In genomic region chr5:180315762-180316212, GRCh38 we compare ENCODE assay signal across 10 cellular contexts. TPM values are rescaled to one million over a fixed set of nuclear protein-coding genes. Genes with fewer than 3 reads are reported as not detected.
DNase-seq lines count a peak whose midpoint lies in the region; ATAC-seq and TF ChIP-seq lines count a peak whose summit lies in the region.
"Had no signal": no experiment of that assay in that cellular context is flagged by ENCODE, and none has a peak within 500 bp of the region (broad histone marks: within the 10 kb centered on the region; RNA-seq: fewer than 3 reads in every experiment).

No MANE protein-coding gene starts in this region.

- H3K9me3 Mint-ChIP-seq in activated naive CD4-positive, alpha-beta T cell treated with anti-CD3 and anti-CD28 coated beads, Interleukin-2, amount 10 ng/mL, durations not matched to agents 7 days and 5 days: no peaks in the 10 kb centered on the region

- CTCF ChIA-PET in SK-N-SH (lab: Yijun Ruan, JAX): interaction anchor here (0.6 to 4.6 kb wide), 55 partner anchors 9 to 647 kb away, joined by 3 to 131 read pairs (median 4); partner anchors contain the start of genes GFPT2 and RASGEF1C
- CTCF ChIA-PET in activated naive CD4-positive, alpha-beta T cell treated with anti-CD3 and anti-CD28 coated beads, Interleukin-2, amount 10 ng/mL, durations not matched to agents 7 days and 5 days (lab: Charles Lee): interaction anchor here (0.7 to 4.7 kb wide), 13 partner anchors 9 to 403 kb away, joined by 3 to 88 read pairs (median 3); no protein-coding TSS in a partner anchor

- no peaks in the 10 kb centered on the region for H3K79me2 ChIP-seq in SK-N-SH (ENCODE audit: insufficient read depth)

- no peak overlapping the region for H3K4me2 ChIP-seq in SK-N-SH
- H3K4me2 ChIP-seq: BLaER1 treated with 17β-estradiol and CSF1 and Interleukin-3, amounts not matched to agents 10 nM and 100 nM had no signal

- H3K4me1 ChIP-seq in SK-N-SH (ENCODE audit: control insufficient read depth in 1 of 2, insufficient read depth in 2 of 2, low read depth in 1 of 2, low read length in 1 of 2) (peaks cover 0 to 2% of the 10 kb centered on the region in 2 experiments; a peak in 1 of 4 replicates), sigmoid colon (no peaks in the 10 kb centered on the region)
- H3K4me1 ChIP-seq: BLaER1 treated with 17β-estradiol and CSF1 and Interleukin-3, amounts not matched to agents 10 nM and 100 nM had no signal

- H3K9ac ChIP-seq in SK-N-SH: no peak overlapping the region
- H3K9ac ChIP-seq: BLaER1 treated with 17β-estradiol and CSF1 and Interleukin-3, amounts not matched to agents 10 nM and 100 nM had no signal

- no peaks in the 10 kb centered on the region for H3K9me2 ChIP-seq in SK-N-SH

- no peak for TF ChIP-seq EP300 in SK-N-SH (IDR thresholded peaks at IDR 0.05; ENCODE audit: borderline replicate concordance in 1 of 2, low read depth in 1 of 2, low read length in 1 of 2)
- no peak for TF ChIP-seq EP300 in sigmoid colon (IDR thresholded peaks at IDR 0.05)

- H3K4me3 ChIP-seq in SK-N-SH (ENCODE audit: low read depth in 2 of 2, low read length in 1 of 2) (no peak overlapping the region; a peak in 1 of 4 replicates), sigmoid colon (no peak overlapping the region)
- H3K4me3 ChIP-seq: BLaER1 treated with 17β-estradiol and CSF1 and Interleukin-3, amounts not matched to agents 10 nM and 100 nM had no signal

- DNase-seq in NCI-H1417 (lab: John Stamatoyannopoulos, UW) (peak in 2 of 3 experiments; percentile 14 to 19), NCI-H1417 treated with DMSO at 0.1 percent for 48 hours (lab: John Stamatoyannopoulos, UW) (no peak), SK-N-SH (peak; percentile 85), cardiac septum (ENCODE audit: low spot score) (peak; percentile 86), sigmoid colon (no peak)
- peak; percentile 80 for DNase-seq in activated naive CD4-positive, alpha-beta T cell treated with anti-CD3 and anti-CD28 coated beads, Interleukin-2, amount 10 ng/mL, durations not matched to agents 7 days and 5 days

- POLR2A ChIA-PET in SK-N-SH (lab: Yijun Ruan, JAX): interaction anchor here (1.2 kb wide), 1 partner anchor 22 kb away, joined by 6 read pairs; no protein-coding TSS in a partner anchor

- peak; percentile 90 for TF ChIP-seq CTCF in SK-N-SH (IDR thresholded peaks at IDR 0.05)
- peak; percentile 40 to 84 (median 68) for TF ChIP-seq CTCF in sigmoid colon (IDR thresholded peaks at IDR 0.05)

- H2AFZ ChIP-seq in SK-N-SH (ENCODE audit: low read depth): no peak overlapping the region

- no peaks in the 10 kb centered on the region for H3F3A ChIP-seq in SK-N-SH (replicated peaks; ENCODE audit: insufficient read depth)

- ATAC-seq in HG03139 (IDR thresholded peaks at IDR 0.05; ENCODE audit: unreplicated experiment) (peak; percentile 67), GM19395 (IDR thresholded peaks at IDR 0.05; ENCODE audit: unreplicated experiment) (no peak)

- H3K27me3 ChIP-seq in SK-N-SH (ENCODE audit: insufficient read depth): no peaks in the 10 kb centered on the region
- H3K27me3 ChIP-seq in sigmoid colon: no peaks in the 10 kb centered on the region
- H3K27me3 ChIP-seq: BLaER1 treated with 17β-estradiol and CSF1 and Interleukin-3, amounts not matched to agents 10 nM and 100 nM had no signal

- H3K36me3 ChIP-seq in SK-N-SH (replicated peaks in 1 of 2; ENCODE audit: control insufficient read depth in 1 of 2, insufficient read depth in 2 of 2, low read length in 1 of 2): no peaks in the 10 kb centered on the region
- H3K36me3 ChIP-seq in sigmoid colon: no peaks in the 10 kb centered on the region
- H3K36me3 ChIP-seq: BLaER1 treated with 17β-estradiol and CSF1 and Interleukin-3, amounts not matched to agents 10 nM and 100 nM had no signal

- intact Hi-C loops in cardiac septum (cut with DNase I) (no loop called here), sigmoid colon (cut with DNase I) (no loop called here)

- H3K27ac Mint-ChIP-seq in activated naive CD4-positive, alpha-beta T cell treated with anti-CD3 and anti-CD28 coated beads, Interleukin-2, amount 10 ng/mL, durations not matched to agents 7 days and 5 days: no peak overlapping the region

- peaks cover 5% of the 10 kb centered on the region for H3K27me3 Mint-ChIP-seq in activated naive CD4-positive, alpha-beta T cell treated with anti-CD3 and anti-CD28 coated beads, Interleukin-2, amount 10 ng/mL, durations not matched to agents 7 days and 5 days

- peak; percentile 75 for TF ChIP-seq RAD21 in SK-N-SH (IDR thresholded peaks at IDR 0.05; ENCODE audit: low read length)

- no peak overlapping the region for H3K27ac ChIP-seq in SK-N-SH (ENCODE audit: low read depth in 2 of 2, low read length in 1 of 2)
- H3K27ac ChIP-seq in sigmoid colon: no peak overlapping the region
- H3K27ac ChIP-seq: BLaER1 treated with 17β-estradiol and CSF1 and Interleukin-3, amounts not matched to agents 10 nM and 100 nM; epithelial cell of prostate had no signal

- H3K9me3 ChIP-seq in SK-N-SH: no peaks in the 10 kb centered on the region
- H3K9me3 ChIP-seq in sigmoid colon: no peaks in the 10 kb centered on the region

- no peaks in the 10 kb centered on the region for H3K36me3 Mint-ChIP-seq in activated naive CD4-positive, alpha-beta T cell treated with anti-CD3 and anti-CD28 coated beads, Interleukin-2, amount 10 ng/mL, durations not matched to agents 7 days and 5 days

- 52% methylated on average over 9 of the region's 9 CpGs for WGBS in SK-N-SH (ENCODE audit: low lambda C conversion rate)
- WGBS in sigmoid colon, 2 donors: 62 to 67% methylated on average over 9 of the region's 9 CpGs

- no peak overlapping the region for H3K4me3 Mint-ChIP-seq in activated naive CD4-positive, alpha-beta T cell treated with anti-CD3 and anti-CD28 coated beads, Interleukin-2, amount 10 ng/mL, durations not matched to agents 7 days and 5 days

- H4K20me1 ChIP-seq in SK-N-SH (ENCODE audit: insufficient read depth): no peaks in the 10 kb centered on the region
- H4K20me1 ChIP-seq: BLaER1 treated with 17β-estradiol and CSF1 and Interleukin-3, amounts not matched to agents 10 nM and 100 nM had no signal

- TF ChIP-seq POLR2A in sigmoid colon (IDR thresholded peaks at IDR 0.05): no peak

- peaks cover 15% of the 10 kb centered on the region for H3K4me1 Mint-ChIP-seq in activated naive CD4-positive, alpha-beta T cell treated with anti-CD3 and anti-CD28 coated beads, Interleukin-2, amount 10 ng/mL, durations not matched to agents 7 days and 5 days

TF ChIP-seq in SK-N-SH, 30 proteins besides CTCF, POLR2A, EP300 and RAD21:
- TF ChIP-seq MXI1 (IDR thresholded peaks at IDR 0.05; ENCODE audit: low read depth, low read length): peak; percentile 43; the same call in 1 of the 2 replicates
- no peak for TF ChIP-seq EZH2phosphoT487 (IDR thresholded peaks at IDR 0.05; ENCODE audit: borderline replicate concordance, low read depth)
- TF ChIP-seq, protein P1, sequence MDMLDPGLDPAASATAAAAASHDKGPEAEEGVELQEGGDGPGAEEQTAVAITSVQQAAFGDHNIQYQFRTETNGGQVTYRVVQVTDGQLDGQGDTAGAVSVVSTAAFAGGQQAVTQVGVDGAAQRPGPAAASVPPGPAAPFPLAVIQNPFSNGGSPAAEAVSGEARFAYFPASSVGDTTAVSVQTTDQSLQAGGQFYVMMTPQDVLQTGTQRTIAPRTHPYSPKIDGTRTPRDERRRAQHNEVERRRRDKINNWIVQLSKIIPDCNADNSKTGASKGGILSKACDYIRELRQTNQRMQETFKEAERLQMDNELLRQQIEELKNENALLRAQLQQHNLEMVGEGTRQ (IDR thresholded peaks at IDR 0.05; ENCODE audit: borderline replicate concordance, low read depth, low read length): peak; percentile 35
- TF ChIP-seq ELF1 (IDR thresholded peaks at IDR 0.05): no peak
- no peak for TF ChIP-seq IRF3 (IDR thresholded peaks at IDR 0.05; ENCODE audit: low read depth, low read length)
- TF ChIP-seq GABPA (IDR thresholded peaks at IDR 0.05; ENCODE audit: low read depth): no peak
- TF ChIP-seq SIN3A (IDR thresholded peaks at IDR 0.05; ENCODE audit: borderline replicate concordance, low read depth, low read length): no peak
- TF ChIP-seq CHD2 (IDR thresholded peaks at IDR 0.05; ENCODE audit: low read length, partially characterized antibody): no peak
- TF ChIP-seq POLR2AphosphoS5 (IDR thresholded peaks at IDR 0.05; ENCODE audit: low read depth, low read length): no peak
- peak; percentile 80 for TF ChIP-seq SMC3 (IDR thresholded peaks at IDR 0.05; ENCODE audit: low read depth, low read length)
- TF ChIP-seq USF1 (IDR thresholded peaks at IDR 0.05; ENCODE audit: borderline replicate concordance, low read depth): peak; percentile 74; the same call in 1 of the 2 replicates

RNA-seq across cellular contexts. Expression of gene MAPK9, which starts 23.9 kb away (rescaled TPM):
- polyA plus RNA-seq in SK-N-SH (2012; rRNA removed) (23.9 and 26.2 TPM in 2 replicates), sigmoid colon (10 to 100 TPM; 20.5 to 31.2 (median 27.3) TPM)
- 30.9 and 34.3 TPM in 2 replicates for polyA plus RNA-seq in SK-N-SH (2012; cell fraction: cytosol; rRNA removed)
- polyA plus RNA-seq in SK-N-SH (2012; cell fraction: nucleus; rRNA removed): 19.0 and 25.9 TPM in 2 replicates
- total RNA-seq in cardiac septum (37.5 TPM), sigmoid colon (10 to 100 TPM; 39.5 to 45.7 (median 41.4) TPM)

RNA-seq across cellular contexts. Expression of gene GFPT2, which starts 37.3 kb away (rescaled TPM):
- 8.1 and 8.9 TPM in 2 replicates for polyA plus RNA-seq in SK-N-SH (2012; rRNA removed)
- polyA plus RNA-seq in SK-N-SH (2012; cell fraction: cytosol; rRNA removed): 7.2 and 8.7 TPM in 2 replicates
- 10.5 and 13.5 TPM in 2 replicates for polyA plus RNA-seq in SK-N-SH (2012; cell fraction: nucleus; rRNA removed)
- total RNA-seq in cardiac septum: 12.9 TPM
- total RNA-seq in sigmoid colon: 10 to 100 TPM; 16.1 to 42.7 (median 21.7) TPM
- 1 to 10 TPM; 1.2 to 6.6 (median 3.6) TPM for polyA plus RNA-seq in sigmoid colon

Comparison
In these comparisons a context has a peak if more than half of its experiments do, and no peak if none do; other contexts are left out.
1. DNase-seq: peak in NCI-H1417 (2 of 3), SK-N-SH (single experiment), activated naive CD4-positive, alpha-beta T cell treated with anti-CD3 and anti-CD28 coated beads, Interleukin-2, amount 10 ng/mL, durations not matched to agents 7 days and 5 days (single experiment) and cardiac septum (single experiment); none in NCI-H1417 treated with DMSO at 0.1 percent for 48 hours (single experiment) and sigmoid colon (single experiment).